Comparison of ENCODE assay signal across 13 cellular contexts in the genomic region with DNA sequence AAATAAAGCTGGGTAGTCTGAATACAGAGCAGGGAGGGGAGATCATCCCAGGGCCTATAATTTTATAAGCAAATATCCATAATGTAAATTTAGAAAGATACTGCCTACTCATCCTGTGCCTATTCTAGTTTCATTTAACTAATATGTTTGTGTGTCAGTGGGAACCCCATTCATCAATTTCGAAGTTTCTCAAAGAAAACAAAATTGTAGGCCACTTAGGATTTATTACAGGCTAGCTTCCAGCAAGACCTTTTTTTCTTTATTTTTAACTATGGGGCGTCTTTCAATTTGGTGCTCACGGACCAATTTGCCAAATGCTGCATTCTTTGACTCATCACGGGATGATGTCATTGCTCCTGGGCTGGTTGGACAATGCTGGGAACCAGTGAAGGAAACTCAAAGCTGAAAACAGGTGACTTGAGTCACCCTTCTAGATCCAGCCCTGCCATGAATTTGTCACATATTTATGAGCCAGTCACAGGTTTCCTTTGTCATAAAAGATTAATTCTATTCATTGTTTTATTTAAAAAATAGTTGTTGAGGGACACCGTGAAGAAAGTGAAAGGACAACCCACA. TPM values are rescaled to one million over a fixed set of nuclear protein-coding genes. Genes with fewer than 3 reads are reported as not detected.
DNase-seq lines count a peak whose midpoint lies in the region; TF ChIP-seq lines count a peak whose summit lies in the region.
"Had no signal": no experiment of that assay in that cellular context is flagged by ENCODE, and none has a peak within 500 bp of the region (broad histone marks: within the 10 kb centered on the region; RNA-seq: fewer than 3 reads in every experiment).

No MANE protein-coding gene starts in this region.

- intact Hi-C loops in adrenal gland (cut with DNase I) = no loop called here
- intact Hi-C loops in vagina (cut with DNase I) = no loop called here

- H3K27ac ChIP-seq in adrenal gland (peak overlapping the region in 4 of 5 donors; percentile 22 to 49 (median 44)), vagina (peak overlapping the region; percentile 4)
- H3K27ac ChIP-seq: BLaER1 had no signal

- peak; percentile 45 for DNase-seq in stimulated activated CD4-positive, alpha-beta T cell treated with anti-CD3 and anti-CD28 coated beads, Interleukin-1b, Interleukin-23, amount 100 ng/mL, for 48 hours
- DNase-seq in stimulated activated CD4-positive, alpha-beta T cell treated with anti-CD3 and anti-CD28 coated beads, Interleukin-2, amount 100 ng/mL, for 24 hours = no peak
- peak; percentile 45 to 85 (median 75) for DNase-seq in adrenal gland
- DNase-seq in iPS-NIHi11 (ENCODE audit: low spot score) = peak; percentile 38
- no peak for DNase-seq in vagina (ENCODE audit: extremely low spot score in 2 of 2)
- no peak for DNase-seq in cortex of kidney (lab: John Stamatoyannopoulos, UW)
- DNase-seq in BE2C = no peak
- no peak for DNase-seq in osteocyte (ENCODE audit: extremely low spot score, unreplicated experiment)
- DNase-seq: left cardiac atrium, MM.1S, Right ventricle myocardium superior had no signal

- H3K36me3 ChIP-seq in adrenal gland (replicated peaks in 1 of 2) (no peaks in the 10 kb centered on the region), vagina (no peaks in the 10 kb centered on the region), BE2C (no peaks in the 10 kb centered on the region)
- H3K36me3 ChIP-seq: BLaER1 had no signal

- H3K9me3 ChIP-seq in adrenal gland (replicated peaks in 1 of 3) (no peaks in the 10 kb centered on the region), vagina (no peaks in the 10 kb centered on the region), BE2C (no peaks in the 10 kb centered on the region)
- H3K9me3 ChIP-seq: BLaER1 had no signal

- H3K4me1 ChIP-seq in adrenal gland (replicated peaks in 1 of 2) = peaks cover 6 to 20% of the 10 kb centered on the region in 2 donors
- H3K4me1 ChIP-seq in vagina = peaks cover 28% of the 10 kb centered on the region
- no peaks in the 10 kb centered on the region for H3K4me1 ChIP-seq in BE2C
- H3K4me1 ChIP-seq: BLaER1 had no signal

- H3K4me3 ChIP-seq in adrenal gland (peak overlapping the region in 1 of 4 donors; percentile 16), vagina (no peak overlapping the region), BE2C (ENCODE audit: low read depth, low read length) (no peak overlapping the region)
- H3K4me3 ChIP-seq: BLaER1 had no signal

- no peak overlapping the region for H3K27ac Mint-ChIP-seq in osteocyte (ENCODE audit: unreplicated experiment)

- no peaks in the 10 kb centered on the region for H3K27me3 ChIP-seq in adrenal gland
- H3K27me3 ChIP-seq in vagina = no peaks in the 10 kb centered on the region
- H3K27me3 ChIP-seq in BE2C = no peaks in the 10 kb centered on the region
- H3K27me3 ChIP-seq: BLaER1 had no signal

- WGBS in adrenal gland, 4 donors = 27 to 42% (median 35%) methylated on average over 5 of the region's 5 CpGs

- no peaks in the 10 kb centered on the region for H3K4me1 Mint-ChIP-seq in osteocyte (ENCODE audit: unreplicated experiment)
- H3K4me1 Mint-ChIP-seq: central memory CD8-positive, alpha-beta T cell had no signal

- H3K36me3 Mint-ChIP-seq in osteocyte (ENCODE audit: unreplicated experiment) = no peaks in the 10 kb centered on the region

- no peak for TF ChIP-seq CTCF in adrenal gland (IDR thresholded peaks at IDR 0.05)
- no peak for TF ChIP-seq CTCF in vagina (IDR thresholded peaks at IDR 0.05)
- TF ChIP-seq CTCF in BE2C (IDR thresholded peaks at IDR 0.05; ENCODE audit: low read depth, low read length) = no peak
- TF ChIP-seq CTCF in osteocyte (IDR thresholded peaks at IDR 0.05) = no peak

- no peaks in the 10 kb centered on the region for H3K9me3 Mint-ChIP-seq in osteocyte (ENCODE audit: unreplicated experiment)

- H3K27me3 Mint-ChIP-seq in osteocyte (ENCODE audit: unreplicated experiment) = no peaks in the 10 kb centered on the region
- H3K27me3 Mint-ChIP-seq: central memory CD8-positive, alpha-beta T cell had no signal

- TF ChIP-seq POLR2A in adrenal gland (IDR thresholded peaks at IDR 0.05) (no peak), vagina (IDR thresholded peaks at IDR 0.05) (no peak)

- H3K4me3 Mint-ChIP-seq in osteocyte (ENCODE audit: unreplicated experiment) = no peak overlapping the region
- H3K4me3 Mint-ChIP-seq: central memory CD8-positive, alpha-beta T cell had no signal

RNA-seq across cellular contexts. Expression of gene PCSK5, which starts 13.4 kb away (rescaled TPM):
- 10 to 100 TPM in 4 of 8 donors, 1 to 10 TPM in 4; 4.8 to 31.8 (median 9.7) TPM for total RNA-seq in adrenal gland
- 1 to 10 TPM; 2.2 to 4.3 (median 3.6) TPM for polyA plus RNA-seq in adrenal gland
- total RNA-seq in vagina = 22.6 TPM
- not detected for polyA plus RNA-seq in BE2C (2012; ENCODE audit: insufficient read depth, insufficient read length, low read depth)
- 16.5 and 18.3 TPM in 2 replicates for total RNA-seq in osteocyte

Comparison
In these comparisons a context has a peak if more than half of its experiments do, and no peak if none do; other contexts are left out.
1. DNase-seq: peak in stimulated activated CD4-positive, alpha-beta T cell treated with anti-CD3 and anti-CD28 coated beads, Interleukin-1b, Interleukin-23, amount 100 ng/mL, for 48 hours (single experiment), adrenal gland (7 of 7) and iPS-NIHi11 (single experiment); none in stimulated activated CD4-positive, alpha-beta T cell treated with anti-CD3 and anti-CD28 coated beads, Interleukin-2, amount 100 ng/mL, for 24 hours (0 of 2), vagina (0 of 2), cortex of kidney (single experiment), BE2C (single experiment) and osteocyte (single experiment).